Comparison of ENCODE assay signal across 8 cellular contexts in genomic region chr7:116802784-116803183, GRCh38. TPM values are rescaled to one million over a fixed set of nuclear protein-coding genes. Genes with fewer than 3 reads are reported as not detected.
DNase-seq lines count a peak whose midpoint lies in the region; ATAC-seq and TF ChIP-seq lines count a peak whose summit lies in the region.

No MANE protein-coding gene starts in this region.

- TF ChIP-seq CTCF in endodermal cell (conservative IDR thresholded peaks at IDR 0.05), result peak; percentile 74

- peaks cover 1% of the 10 kb centered on the region for H3K36me3 ChIP-seq in SJCRH30
- no peaks in the 10 kb centered on the region for H3K36me3 ChIP-seq in endodermal cell (ENCODE audit: control insufficient read depth, insufficient read depth, low read length)

- H3K27ac ChIP-seq in SJCRH30 (peak overlapping the region; percentile 95), endodermal cell (ENCODE audit: low read depth, low read length) (no peak overlapping the region)

- H3K36me3 Mint-ChIP-seq in endodermal cell (ENCODE audit: low read depth) (no peaks in the 10 kb centered on the region), naive B cell (no peaks in the 10 kb centered on the region)

- H3K9me3 ChIP-seq in SJCRH30 (replicated peaks) (no peaks in the 10 kb centered on the region), endodermal cell (ENCODE audit: control insufficient read depth, low read length) (no peaks in the 10 kb centered on the region)

- H3K4me3 ChIP-seq in SJCRH30, result peak overlapping the region; percentile 45
- H3K4me3 ChIP-seq in endodermal cell (ENCODE audit: low read length), result no peak overlapping the region

- no peak overlapping the region for H3K9ac ChIP-seq in endodermal cell (ENCODE audit: extremely low read depth, low read length, poor library complexity, severe bottlenecking)

- H3K27ac Mint-ChIP-seq in endodermal cell, result no peak overlapping the region
- peak overlapping the region in 1 of 6 donors; percentile 21 for H3K27ac Mint-ChIP-seq in naive B cell

- H3K4me1 Mint-ChIP-seq in endodermal cell (no peaks in the 10 kb centered on the region), naive B cell (peaks cover 0 to 7% (median 0%) of the 10 kb centered on the region in 3 donors)

- DNase-seq in NCI-H2196 (lab: John Stamatoyannopoulos, UW; ENCODE audit: unreplicated experiment) (peak; percentile 37), NCI-H2196 treated with DMSO at 0.1 percent for 48 hours (lab: John Stamatoyannopoulos, UW; ENCODE audit: unreplicated experiment) (no peak), SJCRH30 (peak; percentile 77 to 91), endodermal cell (peak; percentile 57), naive B cell (peak; percentile 20), NCI-H187 treated with DMSO at 0.1 percent for 48 hours (lab: John Stamatoyannopoulos, UW) (no peak)

- H3K9me3 Mint-ChIP-seq in endodermal cell, result no peaks in the 10 kb centered on the region
- H3K9me3 Mint-ChIP-seq in naive B cell, result no peaks in the 10 kb centered on the region

- H3K27me3 Mint-ChIP-seq in endodermal cell (ENCODE audit: insufficient read depth) (no peaks in the 10 kb centered on the region), naive B cell (peaks cover 24 to 34% (median 29%) of the 10 kb centered on the region in 3 donors)

- H3K4me3 Mint-ChIP-seq in endodermal cell, result no peak overlapping the region
- no peak overlapping the region for H3K4me3 Mint-ChIP-seq in naive B cell

- H3K27me3 ChIP-seq in SJCRH30 (no peaks in the 10 kb centered on the region), endodermal cell (ENCODE audit: control insufficient read depth, insufficient read depth, low read length, poor library complexity, severe bottlenecking) (no peaks in the 10 kb centered on the region)

- 20 to 58% methylated on average over 2 to 5 of the region's 5 CpGs for WGBS in endodermal cell (ENCODE audit: insufficient coverage in 1 of 2, insufficient read length in 1 of 2), 2 experiments

- ATAC-seq in GM19372 (IDR thresholded peaks at IDR 0.05; ENCODE audit: low read depth, unreplicated experiment) (peak; percentile 90), HG03469 (IDR thresholded peaks at IDR 0.05; ENCODE audit: unreplicated experiment) (peak; percentile 66), naive B cell (ENCODE audit: low read depth in 2 of 2) (peak; percentile 64 to 70)

- H3K4me1 ChIP-seq in SJCRH30, result peaks cover 65% of the 10 kb centered on the region
- no peaks in the 10 kb centered on the region for H3K4me1 ChIP-seq in endodermal cell (ENCODE audit: control insufficient read depth, insufficient read depth, low read length)

RNA-seq across cellular contexts. Expression of gene CAPZA2, which starts 59.6 kb away (rescaled TPM):
- total RNA-seq in SJCRH30 (2014; rRNA removed; shearing (Covaris generic)), result 167 and 188 TPM in 2 replicates
- 100 to 1,000 TPM; 127 to 133 TPM for total RNA-seq in endodermal cell
- 88.2 TPM for polyA plus RNA-seq in endodermal cell (2013, experiment 1 of 2)
- 92.9 TPM for polyA plus RNA-seq in endodermal cell (2013, experiment 2 of 2)
- 100 to 1,000 TPM; 208 to 366 (median 227) TPM for polyA plus RNA-seq in naive B cell (ENCODE audit: low read depth in 6 of 6)

Comparison
In these comparisons a context has a peak if more than half of its experiments do, and no peak if none do; other contexts are left out.
1. DNase-seq: peak in NCI-H2196 (single experiment), SJCRH30 (2 of 2), endodermal cell (single experiment) and naive B cell (single experiment); none in NCI-H2196 treated with DMSO at 0.1 percent for 48 hours (single experiment) and NCI-H187 treated with DMSO at 0.1 percent for 48 hours (single experiment).
2. Peak in every context shown above with its lines, with median percentiles within 50 percentile points of each other: ATAC-seq.